ENCODE assay signal across 26 cellular contexts in genomic region chr2:236884776-236885175, GRCh38.
"Had no signal": no experiment of that assay in that cellular context is flagged by ENCODE, and none has a peak within 500 bp of the region (broad histone marks: within the 10 kb centered on the region; RNA-seq: fewer than 3 reads in every experiment).

No MANE protein-coding gene starts in this region.

- H3K9me3 ChIP-seq: left lung, mucosa of descending colon, pancreas, prostate gland, suprapubic skin, thoracic aorta, tibial artery, vagina had no signal

- H3K4me3 ChIP-seq: left lung, lung, mucosa of descending colon, pancreas, prostate gland, skin epidermis, suprapubic skin, thoracic aorta, tibial artery, vagina had no signal

- H3K27me3 ChIP-seq: pancreas, suprapubic skin, tibial artery, vagina had no signal

- H3K4me1 ChIP-seq: prostate gland had no signal

- H3K36me3 ChIP-seq: left lung, pancreas, prostate gland, suprapubic skin, thoracic aorta, tibial artery, vagina had no signal

- H3K27ac ChIP-seq: left lung, pancreas, prostate gland, suprapubic skin, tibial artery, vagina had no signal

- FAIRE-seq: keratinocyte, pancreas had no signal

- DNase-seq: hippocampal formation; kidney glomerular epithelial cell; left colon; left lung; midbrain; mucosa of descending colon; naive thymus-derived CD4-positive, alpha-beta T cell; nucleus accumbens; pancreas; posterior cingulate gyrus; retina; right cardiac atrium; stimulated activated CD4-positive, alpha-beta T cell treated with anti-CD3 and anti-CD28 coated beads, Interleukin-12 subunit alpha, Interleukin-12 subunit beta, amount 100 ng/mL, for 4 hours; stimulated activated CD4-positive, alpha-beta T cell treated with anti-CD3 and anti-CD28 coated beads, Interleukin-15, amount 100 ng/mL, for 24 hours; stimulated activated CD4-positive, alpha-beta T cell treated with anti-CD3 and anti-CD28 coated beads, Interleukin-2, amount 100 ng/mL, for 24 hours; stimulated activated CD4-positive, alpha-beta T cell treated with anti-CD3 and anti-CD28 coated beads, Interleukin-4, amount 100 ng/mL, for 1 hour; stimulated activated naive CD4-positive, alpha-beta T cell; tibial artery had no signal

- ATAC-seq: left colon; left lung; mucosa of descending colon; naive thymus-derived CD4-positive, alpha-beta T cell; pancreas; right cardiac atrium; sciatic nerve had no signal
